Comparison of ENCODE assay signal across 27 cellular contexts in the genomic region with DNA sequence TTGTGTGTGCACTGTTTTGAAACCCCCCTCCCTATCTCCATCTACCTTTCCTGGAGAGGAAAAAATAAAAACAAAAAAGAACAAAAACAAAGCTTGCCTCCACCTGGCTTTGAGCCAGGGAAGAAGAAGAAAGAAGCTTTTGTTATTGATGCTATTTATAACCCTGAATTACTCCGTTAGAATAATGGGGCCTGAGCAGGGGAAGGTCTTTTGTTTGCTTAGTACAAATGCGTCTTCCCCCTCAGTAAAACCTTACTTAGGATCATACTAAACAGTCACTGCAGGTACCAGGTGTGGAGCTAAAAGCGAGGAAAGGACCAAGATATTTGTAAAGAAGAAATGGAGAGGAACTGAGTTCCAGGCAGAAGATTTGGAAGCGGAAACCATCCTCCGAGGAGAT.
DNase-seq lines count a peak whose midpoint lies in the region; FAIRE-seq and TF ChIP-seq lines count a peak whose summit lies in the region.
"Had no signal": no experiment of that assay in that cellular context is flagged by ENCODE, and none has a peak within 500 bp of the region (broad histone marks: within the 10 kb centered on the region; RNA-seq: fewer than 3 reads in every experiment).

No MANE protein-coding gene starts in this region.

- no peak overlapping the region for H3K4me3 ChIP-seq in endothelial cell of umbilical vein (replicated peaks in 1 of 3; ENCODE audit: insufficient read depth in 1 of 3, low read depth in 1 of 3, low read length in 3 of 3)
- H3K4me3 ChIP-seq: lower lobe of right lung, SJSA1, skin epidermis had no signal

- intact Hi-C loops in endothelial cell of umbilical vein (cut with micrococcal nuclease) (no loop called here), Calu3 (cut with micrococcal nuclease; ENCODE audit: unreplicated experiment) (no loop called here)
- intact Hi-C loops in activated CD4-positive, alpha-beta memory T cell treated with anti-CD3 and anti-CD28 coated beads for 36 hours (cut with micrococcal nuclease), result no loop called here

- H3K27me3 Mint-ChIP-seq in Calu3 (ENCODE audit: unreplicated experiment), result peaks cover 15% of the 10 kb centered on the region
- no peaks in the 10 kb centered on the region for H3K27me3 Mint-ChIP-seq in activated CD4-positive, alpha-beta memory T cell treated with anti-CD3 and anti-CD28 coated beads for 36 hours
- H3K27me3 Mint-ChIP-seq: activated CD4-positive, alpha-beta T cell treated with anti-CD3 and anti-CD28 coated beads for 36 hours; activated naive CD4-positive, alpha-beta T cell treated with anti-CD3 and anti-CD28 coated beads, Interleukin-2, amount 50 U/mL, for 24 hours had no signal

- H3K4me3 Mint-ChIP-seq in Calu3 (ENCODE audit: low read depth, unreplicated experiment), result no peak overlapping the region
- no peak overlapping the region for H3K4me3 Mint-ChIP-seq in activated CD4-positive, alpha-beta memory T cell treated with anti-CD3 and anti-CD28 coated beads for 36 hours
- H3K4me3 Mint-ChIP-seq: activated CD4-positive, alpha-beta T cell treated with anti-CD3 and anti-CD28 coated beads for 36 hours; activated naive CD4-positive, alpha-beta T cell treated with anti-CD3 and anti-CD28 coated beads, Interleukin-2, amount 50 U/mL, for 24 hours; activated T-helper 1 cell treated with anti-CD3 and anti-CD28 coated beads, Interleukin-12 subunit alpha, Interleukin-12 subunit beta, Interleukin-2, Interleukin-4 antibody, amounts not matched to agents 30 ng/mL and 10 ng/mL and 1 ng/mL, durations not matched to agents 14 hours and 24 hours and 36 hours; CD8-positive, alpha-beta T cell; stimulated activated effector memory CD8-positive, alpha-beta T cell treated with anti-CD3 and anti-CD28 coated beads, Interleukin-12 subunit alpha, Interleukin-12 subunit beta, amount 100 ng/mL, for 72 hours had no signal

- H3K4me1 ChIP-seq in endothelial cell of umbilical vein (ENCODE audit: control insufficient read depth, extremely low read depth, insufficient read depth, low read length), result no peaks in the 10 kb centered on the region
- H3K4me1 ChIP-seq: lower lobe of right lung, SJSA1 had no signal

- no peak overlapping the region for H3K27ac Mint-ChIP-seq in Calu3 (ENCODE audit: unreplicated experiment)
- no peak overlapping the region for H3K27ac Mint-ChIP-seq in activated CD4-positive, alpha-beta memory T cell treated with anti-CD3 and anti-CD28 coated beads for 36 hours
- H3K27ac Mint-ChIP-seq: activated CD4-positive, alpha-beta T cell treated with anti-CD3 and anti-CD28 coated beads for 36 hours; activated naive CD4-positive, alpha-beta T cell treated with anti-CD3 and anti-CD28 coated beads, Interleukin-2, amount 50 U/mL, for 24 hours; activated T-helper 1 cell treated with anti-CD3 and anti-CD28 coated beads, Interleukin-12 subunit alpha, Interleukin-12 subunit beta, Interleukin-2, Interleukin-4 antibody, amounts not matched to agents 30 ng/mL and 10 ng/mL and 1 ng/mL, durations not matched to agents 14 hours and 24 hours and 36 hours; CD8-positive, alpha-beta T cell; stimulated activated effector memory CD8-positive, alpha-beta T cell treated with anti-CD3 and anti-CD28 coated beads, Interleukin-12 subunit alpha, Interleukin-12 subunit beta, amount 100 ng/mL, for 72 hours had no signal

- no peaks in the 10 kb centered on the region for H3K9me3 Mint-ChIP-seq in Calu3 (ENCODE audit: low read depth, unreplicated experiment)
- peaks cover 25% of the 10 kb centered on the region for H3K9me3 Mint-ChIP-seq in activated CD4-positive, alpha-beta memory T cell treated with anti-CD3 and anti-CD28 coated beads for 36 hours

- H3K9ac ChIP-seq in endothelial cell of umbilical vein (replicated peaks; ENCODE audit: extremely low read depth, insufficient read depth, low read length), result no peak overlapping the region

- no peak for TF ChIP-seq POLR2A in endothelial cell of umbilical vein (IDR thresholded peaks at IDR 0.05; ENCODE audit: low read depth, low read length)

- dilution Hi-C loops in endothelial cell of umbilical vein (cut with MboI; ENCODE audit: extremely low pct_ligation_motif_present, low sequenced_read_pairs), result no loop called here

- no peaks in the 10 kb centered on the region for H3K36me3 Mint-ChIP-seq in Calu3 (ENCODE audit: insufficient read depth, unreplicated experiment)
- H3K36me3 Mint-ChIP-seq in activated CD4-positive, alpha-beta memory T cell treated with anti-CD3 and anti-CD28 coated beads for 36 hours, result no peaks in the 10 kb centered on the region
- H3K36me3 Mint-ChIP-seq: activated naive CD4-positive, alpha-beta T cell treated with anti-CD3 and anti-CD28 coated beads, Interleukin-2, amount 50 U/mL, for 24 hours; CD8-positive, alpha-beta T cell; stimulated activated effector memory CD8-positive, alpha-beta T cell treated with anti-CD3 and anti-CD28 coated beads, Interleukin-12 subunit alpha, Interleukin-12 subunit beta, amount 100 ng/mL, for 72 hours had no signal

- POLR2A ChIA-PET in endothelial cell of umbilical vein (lab: Charles Lee), result no interaction called here
- POLR2A ChIA-PET in activated CD4-positive, alpha-beta memory T cell treated with anti-CD3 and anti-CD28 coated beads for 36 hours (lab: Charles Lee), result no interaction called here

- H3K9me1 ChIP-seq in endothelial cell of umbilical vein (replicated peaks; ENCODE audit: control insufficient read depth, extremely low read depth, insufficient read depth, low read length), result no peaks in the 10 kb centered on the region

- no peaks in the 10 kb centered on the region for H3K9me3 ChIP-seq in endothelial cell of umbilical vein (replicated peaks; ENCODE audit: control insufficient read depth, insufficient read depth, low read length)
- H3K9me3 ChIP-seq: lower lobe of right lung, neutrophil, SJSA1 had no signal

- H2AFZ ChIP-seq in endothelial cell of umbilical vein (ENCODE audit: low read depth, low read length), result no peak overlapping the region

- CTCF ChIA-PET in endothelial cell of umbilical vein (lab: Charles Lee), result no interaction called here
- CTCF ChIA-PET in Calu3 (lab: Charles Lee), result no interaction called here
- CTCF ChIA-PET in activated CD4-positive, alpha-beta memory T cell treated with anti-CD3 and anti-CD28 coated beads for 36 hours (lab: Charles Lee), result no interaction called here

- H3K4me2 ChIP-seq in endothelial cell of umbilical vein (ENCODE audit: insufficient read depth, low read length), result no peak overlapping the region

- H3K79me2 ChIP-seq in endothelial cell of umbilical vein (ENCODE audit: control insufficient read depth, insufficient read depth, low read length), result no peaks in the 10 kb centered on the region

- H3K4me1 Mint-ChIP-seq in Calu3 (ENCODE audit: low read depth, unreplicated experiment), result no peaks in the 10 kb centered on the region
- H3K4me1 Mint-ChIP-seq in activated CD4-positive, alpha-beta memory T cell treated with anti-CD3 and anti-CD28 coated beads for 36 hours (ENCODE audit: low read depth), result no peaks in the 10 kb centered on the region
- H3K4me1 Mint-ChIP-seq: activated CD4-positive, alpha-beta T cell treated with anti-CD3 and anti-CD28 coated beads for 36 hours; activated naive CD4-positive, alpha-beta T cell treated with anti-CD3 and anti-CD28 coated beads, Interleukin-2, amount 50 U/mL, for 24 hours; stimulated activated effector memory CD8-positive, alpha-beta T cell treated with anti-CD3 and anti-CD28 coated beads, Interleukin-12 subunit alpha, Interleukin-12 subunit beta, amount 100 ng/mL, for 72 hours had no signal

- no peak overlapping the region for H3K27ac ChIP-seq in endothelial cell of umbilical vein (ENCODE audit: insufficient read depth, low read depth, low read length)
- H3K27ac ChIP-seq: lower lobe of right lung, neutrophil, SJSA1, skin epidermis had no signal

- no TSS peak for BruUV-seq in endothelial cell of umbilical vein (replicated peaks; lab: Mats Ljungman, UMichigan)
- BruUV-seq in Calu3 (replicated peaks; lab: Mats Ljungman, UMichigan), result no TSS peak

- H3K27me3 ChIP-seq in endothelial cell of umbilical vein (ENCODE audit: control insufficient read depth in 2 of 2, insufficient read depth in 2 of 2, low read length in 2 of 2), result no peaks in the 10 kb centered on the region
- H3K27me3 ChIP-seq: neutrophil, SJSA1 had no signal

- TF ChIP-seq CTCF in endothelial cell of umbilical vein (IDR thresholded peaks at IDR 0.05; ENCODE audit: extremely low read depth in 1 of 2, insufficient read depth in 1 of 2, low read depth in 1 of 2, low read length in 2 of 2), result no peak
- TF ChIP-seq CTCF in Calu3 (IDR thresholded peaks at IDR 0.05; ENCODE audit: unreplicated experiment), result no peak

- H3K36me3 ChIP-seq in endothelial cell of umbilical vein (ENCODE audit: control insufficient read depth in 2 of 2, extremely low read depth in 1 of 2, insufficient read depth in 2 of 2, low read length in 2 of 2), result no peaks in the 10 kb centered on the region
- H3K36me3 ChIP-seq: lower lobe of right lung, neutrophil, SJSA1 had no signal

- no peak for FAIRE-seq in endothelial cell of umbilical vein (lab: Jason Lieb, UNC)
- FAIRE-seq: astrocyte, RCC 7860 had no signal

- DNase-seq in NCI-H1105 treated with DMSO at 0.1 percent for 48 hours (lab: John Stamatoyannopoulos, UW), result peak; percentile 75
- peak; percentile 72 to 77 for DNase-seq in NCI-H526 (lab: John Stamatoyannopoulos, UW)
- peak; percentile 38 for DNase-seq in endothelial cell of umbilical vein (ENCODE audit: low read depth, low spot score)
- DNase-seq in pons (ENCODE audit: low spot score), result peak; percentile 84
- DNase-seq in Calu3, result no peak
- no peak for DNase-seq in activated CD4-positive, alpha-beta memory T cell treated with anti-CD3 and anti-CD28 coated beads for 36 hours
- no peak for DNase-seq in SIG-M5 (lab: John Stamatoyannopoulos, UW)
- DNase-seq: activated CD4-positive, alpha-beta T cell treated with anti-CD3 and anti-CD28 coated beads for 36 hours; CD8-positive, alpha-beta T cell; DMS79 treated with DMSO at 0.1 percent for 48 hours; effector CD4-positive, alpha-beta T cell; erythroblast; foreskin fibroblast; hippocampal formation; islet precursor cell; Kasumi-1; lower lobe of right lung; stimulated activated CD4-positive, alpha-beta T cell treated with anti-CD3 and anti-CD28 coated beads, Interleukin-1b, Interleukin-23, amount 100 ng/mL, for 48 hours; T-helper 1 cell had no signal

- H4K20me1 ChIP-seq in endothelial cell of umbilical vein (replicated peaks; ENCODE audit: control insufficient read depth, extremely low read depth, insufficient read depth, low read length), result no peaks in the 10 kb centered on the region

TF ChIP-seq in endothelial cell of umbilical vein, 7 proteins besides CTCF, POLR2A, EP300 and RAD21 (continues in another document):
- TF ChIP-seq POLR2AphosphoS5 (IDR thresholded peaks at IDR 0.05; ENCODE audit: insufficient read depth, low read depth, low read length) (no peak), FOS (IDR thresholded peaks at IDR 0.05; ENCODE audit: borderline replicate concordance, insufficient read depth, low read length) (no peak), MYC (IDR thresholded peaks at IDR 0.05; ENCODE audit: low read depth, low read length) (no peak), JUN (IDR thresholded peaks at IDR 0.05; ENCODE audit: borderline replicate concordance, insufficient read depth, insufficient read length, low read depth) (no peak)
- TF ChIP-seq, protein P1, sequence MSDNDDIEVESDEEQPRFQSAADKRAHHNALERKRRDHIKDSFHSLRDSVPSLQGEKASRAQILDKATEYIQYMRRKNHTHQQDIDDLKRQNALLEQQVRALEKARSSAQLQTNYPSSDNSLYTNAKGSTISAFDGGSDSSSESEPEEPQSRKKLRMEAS (IDR thresholded peaks at IDR 0.05; ENCODE audit: insufficient read depth, insufficient read length), result no peak

Comparison
In these comparisons a context has a peak if more than half of its experiments do, and no peak if none do; other contexts are left out.
1. DNase-seq: peak in NCI-H1105 treated with DMSO at 0.1 percent for 48 hours (single experiment), NCI-H526 (2 of 2), endothelial cell of umbilical vein (single experiment) and pons (single experiment); none in Calu3 (single experiment), activated CD4-positive, alpha-beta memory T cell treated with anti-CD3 and anti-CD28 coated beads for 36 hours (single experiment) and SIG-M5 (single experiment).